Comparison of ENCODE assay signal across 2 cellular contexts in genomic region chr18:24219561-24220317, GRCh38.
TF ChIP-seq lines count a peak whose summit lies in the region.

No MANE protein-coding gene starts in this region.

TF ChIP-seq in HepG2, 621 proteins besides CTCF, POLR2A, EP300 and RAD21 (continued from another document):
- no peak for TF ChIP-seq NR2F6 (IDR thresholded peaks at IDR 0.05)
- TF ChIP-seq NR2F6 (CRISPR knock-in tag; IDR thresholded peaks at IDR 0.05): no peak
- no peak for TF ChIP-seq CENPT (CRISPR knock-in tag; IDR thresholded peaks at IDR 0.05; ENCODE audit: low read depth)
- no peak for TF ChIP-seq GPBP1L1 (CRISPR knock-in tag; IDR thresholded peaks at IDR 0.05)
- TF ChIP-seq GATA4 (IDR thresholded peaks at IDR 0.05; ENCODE audit: borderline replicate concordance, low read depth): no peak
- no peak for TF ChIP-seq MLX (CRISPR knock-in tag; IDR thresholded peaks at IDR 0.05)
- TF ChIP-seq TBX3 (IDR thresholded peaks at IDR 0.05; ENCODE audit: borderline replicate concordance): no peak
- no peak for TF ChIP-seq SETDB1 (CRISPR knock-in tag; IDR thresholded peaks at IDR 0.05; ENCODE audit: borderline replicate concordance)
- no peak for TF ChIP-seq ZNF512 (CRISPR knock-in tag; IDR thresholded peaks at IDR 0.05)
- TF ChIP-seq PRDM10 (CRISPR knock-in tag; IDR thresholded peaks at IDR 0.05; ENCODE audit: low read depth): no peak
- no peak for TF ChIP-seq IRF9 (CRISPR knock-in tag; IDR thresholded peaks at IDR 0.05; ENCODE audit: borderline replicate concordance)

TF ChIP-seq in WTC11, 78 proteins besides CTCF, POLR2A, EP300 and RAD21 (continued from another document):
- no peak for TF ChIP-seq SOX15 (CRISPR knock-in tag; IDR thresholded peaks at IDR 0.05)
- no peak for TF ChIP-seq NFYB (CRISPR knock-in tag; conservative IDR thresholded peaks at IDR 0.05; ENCODE audit: low read depth)
- TF ChIP-seq OVOL2 (CRISPR knock-in tag; IDR thresholded peaks at IDR 0.05; ENCODE audit: borderline replicate concordance): no peak
- TF ChIP-seq E2F5 (CRISPR knock-in tag; IDR thresholded peaks at IDR 0.05): no peak
- TF ChIP-seq ZNF263 (CRISPR knock-in tag; IDR thresholded peaks at IDR 0.05; ENCODE audit: low read depth): no peak
- no peak for TF ChIP-seq ZNF121 (CRISPR knock-in tag; IDR thresholded peaks at IDR 0.05)
- TF ChIP-seq NR3C1 (CRISPR knock-in tag; conservative IDR thresholded peaks at IDR 0.05; ENCODE audit: low read depth): no peak
- no peak for TF ChIP-seq TP53 (CRISPR knock-in tag; IDR thresholded peaks at IDR 0.05)
